10 cellular contexts compared by ENCODE assay signal in the genomic region with DNA sequence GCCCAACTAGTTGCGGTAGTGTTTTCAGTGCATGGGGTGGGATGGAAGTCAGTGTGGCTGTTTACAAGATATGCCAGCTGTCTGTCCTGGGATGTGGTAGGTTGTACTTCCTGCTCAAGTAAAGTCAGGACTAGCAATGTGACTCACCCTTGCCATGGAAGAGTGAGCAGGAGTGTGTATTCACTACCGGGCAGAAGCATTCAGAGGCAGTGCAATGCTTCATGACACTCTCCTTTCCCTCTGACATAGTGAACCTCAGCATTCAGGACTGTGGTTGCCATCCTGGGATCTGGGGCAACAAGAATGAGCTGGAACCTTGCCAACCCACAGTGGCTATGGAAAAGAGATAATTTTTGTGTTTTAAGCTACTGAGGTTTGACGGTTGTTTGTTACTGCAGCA.
DNase-seq lines count a peak whose midpoint lies in the region; ATAC-seq and TF ChIP-seq lines count a peak whose summit lies in the region.
"Had no signal": no experiment of that assay in that cellular context is flagged by ENCODE, and none has a peak within 500 bp of the region (broad histone marks: within the 10 kb centered on the region; RNA-seq: fewer than 3 reads in every experiment).

No MANE protein-coding gene starts in this region.

- no peak overlapping the region for H3K4me2 ChIP-seq in fibroblast of lung (ENCODE audit: extremely low read depth, insufficient read depth, low read length)

- ATAC-seq in GM21390 (IDR thresholded peaks at IDR 0.05; ENCODE audit: unreplicated experiment) (peak; percentile 92), HG03558 (IDR thresholded peaks at IDR 0.05; ENCODE audit: extremely low read depth, unreplicated experiment) (peak; percentile 87), SK-N-SH treated with all-trans-retinoic acid at 6 μM for 48 hours (no peak), T-helper 17 cell (no peak)
- no peak for ATAC-seq in stimulated activated naive CD8-positive, alpha-beta T cell treated with anti-CD3 and anti-CD28 coated beads, Interleukin-15, amount 100 ng/mL, for 72 hours

- no peak overlapping the region for H3K4me3 ChIP-seq in fibroblast of lung (replicated peaks in 1 of 4; ENCODE audit: control extremely low read depth in 1 of 4, insufficient read depth in 1 of 4, low read depth in 3 of 4, low read length in 4 of 4)

- peaks cover 48% of the 10 kb centered on the region for H3K27me3 Mint-ChIP-seq in T-helper 17 cell
- H3K27me3 Mint-ChIP-seq in stimulated activated naive CD8-positive, alpha-beta T cell treated with anti-CD3 and anti-CD28 coated beads, Interleukin-15, amount 100 ng/mL, for 72 hours, result peaks cover 15% of the 10 kb centered on the region

- peak; percentile 95 for DNase-seq in Caki2 (ENCODE audit: low read depth)
- DNase-seq in fibroblast of lung (ENCODE audit: low read depth in 2 of 2), result peak; percentile 26 to 48
- DNase-seq in T-helper 17 cell, result no peak
- DNase-seq in NCI-H345 treated with DMSO at 0.1 percent for 48 hours (lab: John Stamatoyannopoulos, UW; ENCODE audit: unreplicated experiment), result no peak
- no peak for DNase-seq in stimulated activated naive CD8-positive, alpha-beta T cell treated with anti-CD3 and anti-CD28 coated beads, Interleukin-15, amount 100 ng/mL, for 72 hours
- DNase-seq: NCI-H526; stimulated activated naive CD4-positive, alpha-beta T cell treated with Interleukin-2 at 50 U/mL for 16 hours had no signal

- H4K20me1 ChIP-seq in fibroblast of lung (ENCODE audit: control insufficient read depth, extremely low read depth, insufficient read depth, low read length), result no peaks in the 10 kb centered on the region

- H3K36me3 ChIP-seq in fibroblast of lung (ENCODE audit: control insufficient read depth, insufficient read depth, low read length), result no peaks in the 10 kb centered on the region

- no peak overlapping the region for H3K9ac ChIP-seq in fibroblast of lung (ENCODE audit: insufficient read depth, low read length)

- no peaks in the 10 kb centered on the region for H3K4me1 Mint-ChIP-seq in T-helper 17 cell
- H3K4me1 Mint-ChIP-seq in stimulated activated naive CD8-positive, alpha-beta T cell treated with anti-CD3 and anti-CD28 coated beads, Interleukin-15, amount 100 ng/mL, for 72 hours, result no peaks in the 10 kb centered on the region

- no peak overlapping the region for H3K27ac ChIP-seq in fibroblast of lung (ENCODE audit: insufficient read depth, low read length)

- no peaks in the 10 kb centered on the region for H3K36me3 Mint-ChIP-seq in T-helper 17 cell (ENCODE audit: low read depth)

- no peaks in the 10 kb centered on the region for H3K9me3 Mint-ChIP-seq in stimulated activated naive CD8-positive, alpha-beta T cell treated with anti-CD3 and anti-CD28 coated beads, Interleukin-15, amount 100 ng/mL, for 72 hours

- H3K79me2 ChIP-seq in fibroblast of lung (ENCODE audit: control insufficient read depth, insufficient read depth, low read length), result no peaks in the 10 kb centered on the region

- H3K9me3 ChIP-seq in fibroblast of lung (ENCODE audit: control insufficient read depth, insufficient read depth, low read depth, low read length), result no peaks in the 10 kb centered on the region
- no peaks in the 10 kb centered on the region for H3K9me3 ChIP-seq in T-helper 17 cell (ENCODE audit: control insufficient read depth, low read length, poor library complexity, severe bottlenecking)

- H2AFZ ChIP-seq in fibroblast of lung (ENCODE audit: low read length), result no peak overlapping the region

- no peaks in the 10 kb centered on the region for H3K27me3 ChIP-seq in fibroblast of lung (ENCODE audit: control insufficient read depth, insufficient read depth, low read length)

- no peak overlapping the region for H3K4me3 Mint-ChIP-seq in T-helper 17 cell
- no peak overlapping the region for H3K4me3 Mint-ChIP-seq in stimulated activated naive CD8-positive, alpha-beta T cell treated with anti-CD3 and anti-CD28 coated beads, Interleukin-15, amount 100 ng/mL, for 72 hours

- H3K4me1 ChIP-seq in fibroblast of lung (ENCODE audit: control insufficient read depth, extremely low read depth, insufficient read depth, low read length), result no peaks in the 10 kb centered on the region

- in situ Hi-C loops in Caki2 (cut with HindIII; ENCODE audit: low pct_unique_long_range_greater_than_20kb, low sequenced_read_pairs), result no loop called here

- TF ChIP-seq CTCF in fibroblast of lung (conservative IDR thresholded peaks at IDR 0.05 in 1 of 2, IDR thresholded peaks at IDR 0.05 in 1 of 2; ENCODE audit: low read depth in 1 of 2, low read length in 2 of 2), result no peak

- no peak overlapping the region for H3K27ac Mint-ChIP-seq in T-helper 17 cell
- H3K27ac Mint-ChIP-seq in stimulated activated naive CD8-positive, alpha-beta T cell treated with anti-CD3 and anti-CD28 coated beads, Interleukin-15, amount 100 ng/mL, for 72 hours, result no peak overlapping the region

TF ChIP-seq in SK-N-SH treated with all-trans-retinoic acid at 6 μM for 48 hours, 23 proteins besides CTCF, POLR2A, EP300 and RAD21:
- TF ChIP-seq TOX (CRISPR knock-in tag; IDR thresholded peaks at IDR 0.05; ENCODE audit: borderline replicate concordance), result no peak

Comparison
In these comparisons a context has a peak if more than half of its experiments do, and no peak if none do; other contexts are left out.
1. DNase-seq: peak in Caki2 (single experiment) and fibroblast of lung (2 of 2); none in T-helper 17 cell (0 of 3), NCI-H345 treated with DMSO at 0.1 percent for 48 hours (single experiment) and stimulated activated naive CD8-positive, alpha-beta T cell treated with anti-CD3 and anti-CD28 coated beads, Interleukin-15, amount 100 ng/mL, for 72 hours (0 of 2).
2. ATAC-seq: peak in GM21390 (single experiment) and HG03558 (single experiment); none in SK-N-SH treated with all-trans-retinoic acid at 6 μM for 48 hours (single experiment), T-helper 17 cell (single experiment) and stimulated activated naive CD8-positive, alpha-beta T cell treated with anti-CD3 and anti-CD28 coated beads, Interleukin-15, amount 100 ng/mL, for 72 hours (single experiment).